ENCODE assay signal across 8 cellular contexts in the genomic region with DNA sequence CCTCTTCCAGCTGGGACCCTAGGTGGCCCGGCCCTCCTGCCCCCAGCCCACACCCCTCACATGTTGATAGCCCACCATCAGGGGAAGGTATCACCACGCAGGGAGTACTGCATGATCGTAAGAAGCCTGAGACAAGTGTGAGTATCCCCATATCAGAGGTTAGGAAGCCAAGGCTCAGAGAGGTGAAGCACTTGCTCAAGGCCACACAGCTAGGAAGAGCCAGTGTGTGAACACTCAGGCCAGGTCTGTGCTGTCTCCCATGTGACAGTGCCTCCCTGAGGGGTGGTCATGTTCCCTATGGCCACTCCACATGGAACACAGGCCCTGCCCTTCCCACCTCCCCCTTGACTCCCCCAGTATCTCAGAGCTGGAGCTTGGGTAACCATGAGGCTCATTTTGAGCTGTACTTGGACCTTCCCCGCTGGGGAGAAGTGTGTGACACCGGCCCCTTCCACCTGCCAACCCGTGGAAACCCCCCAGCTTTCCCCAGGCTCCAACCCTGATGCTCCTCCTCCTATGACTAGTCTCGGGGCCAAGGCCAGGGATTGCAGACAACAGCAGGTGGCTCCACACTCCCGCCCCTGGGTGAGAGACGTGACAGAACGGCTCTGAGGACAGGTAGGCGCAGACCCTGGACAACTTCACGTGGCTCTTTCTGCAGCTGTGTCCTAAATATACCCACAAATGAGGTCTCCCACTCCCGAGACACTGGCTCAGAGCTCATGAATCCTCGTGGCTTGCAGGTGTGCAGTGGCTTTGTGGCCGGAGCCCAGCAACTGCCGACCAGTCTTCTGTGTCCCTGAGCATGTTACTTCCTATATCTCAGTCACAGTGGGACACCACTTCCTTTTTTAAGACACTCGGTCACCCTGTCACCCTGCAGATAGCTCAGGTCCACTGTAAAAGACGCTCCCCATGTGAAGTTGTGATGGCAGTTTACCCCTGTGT. TPM values are rescaled to one million over a fixed set of nuclear protein-coding genes. Genes with fewer than 3 reads are reported as not detected.
DNase-seq lines count a peak whose midpoint lies in the region; ATAC-seq and TF ChIP-seq lines count a peak whose summit lies in the region.

No MANE protein-coding gene starts in this region.

- peak; percentile 65 for DNase-seq in activated effector memory CD4-positive, alpha-beta T cell treated with anti-CD3 and anti-CD28 coated beads, Interleukin-2, amount 50 U/mL, for 16 hours
- no peak for DNase-seq in activated effector memory CD4-positive, alpha-beta T cell treated with Interleukin-2 at 50 U/mL for 16 hours
- DNase-seq in SKM-1 (lab: John Stamatoyannopoulos, UW; ENCODE audit: unreplicated experiment) (peak; percentile 60), left colon (peak; percentile 29 to 48), esophagus muscularis mucosa (ENCODE audit: extremely low spot score) (no peak), lower leg skin (ENCODE audit: low spot score in 2 of 2) (no peak), NCI-H2107 treated with DMSO at 0.1 percent for 48 hours (lab: John Stamatoyannopoulos, UW; ENCODE audit: unreplicated experiment) (no peak)

- no peaks in the 10 kb centered on the region for H3K27me3 ChIP-seq in esophagus muscularis mucosa

- no peak for TF ChIP-seq POLR2A in esophagus muscularis mucosa (IDR thresholded peaks at IDR 0.05; ENCODE audit: low read depth)
- no peak for TF ChIP-seq POLR2A in lower leg skin (IDR thresholded peaks at IDR 0.05)

- ATAC-seq in HG02981 (IDR thresholded peaks at IDR 0.05; ENCODE audit: unreplicated experiment) (peak; percentile 83), left colon (peak; percentile 52)

- no peak overlapping the region for H3K27ac ChIP-seq in esophagus muscularis mucosa (replicated peaks in 1 of 4)

- no peak overlapping the region for H3K4me3 ChIP-seq in esophagus muscularis mucosa
- H3K4me3 ChIP-seq in lower leg skin (ENCODE audit: low read depth, poor library complexity, severe bottlenecking) = no peak overlapping the region

- TF ChIP-seq CTCF in esophagus muscularis mucosa (IDR thresholded peaks at IDR 0.05) (no peak), lower leg skin (IDR thresholded peaks at IDR 0.05) (no peak)

- 76% methylated on average over 18 of the region's 18 CpGs for WGBS in esophagus muscularis mucosa
- 55 to 60% methylated on average over 16 to 18 of the region's 18 CpGs for WGBS in lower leg skin, 2 donors

- peaks cover 0 to 41% (median 25%) of the 10 kb centered on the region in 4 donors for H3K36me3 ChIP-seq in esophagus muscularis mucosa

- no peak for TF ChIP-seq EP300 in esophagus muscularis mucosa (IDR thresholded peaks at IDR 0.05)

- intact Hi-C loops in left colon (cut with DNase I, micrococcal nuclease) = no loop called here
- intact Hi-C loops in esophagus muscularis mucosa (cut with DNase I) = no loop called here
- intact Hi-C loops in lower leg skin (cut with DNase I; ENCODE audit: low total_unique reads) = no loop called here

- H3K9me3 ChIP-seq in esophagus muscularis mucosa = no peaks in the 10 kb centered on the region

- H3K4me1 ChIP-seq in esophagus muscularis mucosa = peaks cover 17 to 25% (median 22%) of the 10 kb centered on the region in 4 donors

RNA-seq across cellular contexts. Expression of a gene that starts 55.3 kb away (rescaled TPM):
- total RNA-seq in left colon (10 to 100 TPM; 43.9 to 44.1 TPM), esophagus muscularis mucosa (1 to 10 TPM; 1.7 to 4.0 (median 2.5) TPM), lower leg skin (100 to 1,000 TPM; 111 to 142 (median 130) TPM)

Comparison
In these comparisons a context has a peak if more than half of its experiments do, and no peak if none do; other contexts are left out.
1. DNase-seq: peak in activated effector memory CD4-positive, alpha-beta T cell treated with anti-CD3 and anti-CD28 coated beads, Interleukin-2, amount 50 U/mL, for 16 hours (single experiment), SKM-1 (single experiment) and left colon (2 of 2); none in activated effector memory CD4-positive, alpha-beta T cell treated with Interleukin-2 at 50 U/mL for 16 hours (single experiment), esophagus muscularis mucosa (single experiment), lower leg skin (0 of 2) and NCI-H2107 treated with DMSO at 0.1 percent for 48 hours (single experiment).
2. RNA of a gene that starts 55.3 kb away (total RNA-seq): 111 to 142 TPM in lower leg skin and 43.9 to 44.1 TPM in left colon; 1.7 to 4.0 TPM in esophagus muscularis mucosa; every median in the first group is over 4 times any median in the second.